11 cellular contexts compared by ENCODE assay signal in the genomic region with DNA sequence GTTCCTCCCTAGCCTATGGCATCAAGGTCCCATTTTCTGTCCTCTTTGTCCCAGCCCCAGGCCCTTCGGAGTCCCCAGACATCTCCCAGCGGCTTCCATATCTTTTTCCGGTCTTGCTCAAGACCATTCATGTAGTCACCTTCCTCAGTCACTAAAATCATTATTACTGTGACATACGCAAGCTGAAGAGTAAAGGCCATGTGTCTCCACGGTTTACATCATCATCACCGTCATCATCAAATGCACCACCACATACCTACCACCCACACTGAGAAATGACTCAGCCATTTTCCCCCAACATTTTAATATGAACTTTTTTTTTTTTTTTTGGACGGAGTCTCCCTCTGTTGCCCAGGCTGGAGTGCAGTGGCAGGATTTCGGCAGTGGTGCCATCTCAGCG. TPM values are rescaled to one million over a fixed set of nuclear protein-coding genes. Genes with fewer than 3 reads are reported as not detected.
A peak's percentile ranks its signal among the peaks of the same experiment; 100 is the strongest.
DNase-seq lines count a peak whose midpoint lies in the region; ATAC-seq, FAIRE-seq and TF ChIP-seq lines count a peak whose summit lies in the region.
"Had no signal": no experiment of that assay in that cellular context is flagged by ENCODE, and none has a peak within 500 bp of the region (broad histone marks: within the 10 kb centered on the region; RNA-seq: fewer than 3 reads in every experiment).

No MANE protein-coding gene starts in this region.

- no peak overlapping the region for H3K4me3 Mint-ChIP-seq in activated naive CD4-positive, alpha-beta T cell treated with anti-CD3 and anti-CD28 coated beads for 36 hours
- H3K4me3 Mint-ChIP-seq in stimulated activated effector memory CD8-positive, alpha-beta T cell treated with anti-CD3 and anti-CD28 coated beads, Interleukin-12 subunit alpha, Interleukin-12 subunit beta, amount 100 ng/mL, for 72 hours: peak overlapping the region; percentile 30

- peaks cover 2% of the 10 kb centered on the region for H3K9me3 Mint-ChIP-seq in activated naive CD4-positive, alpha-beta T cell treated with anti-CD3 and anti-CD28 coated beads for 36 hours
- H3K9me3 Mint-ChIP-seq in stimulated activated effector memory CD8-positive, alpha-beta T cell treated with anti-CD3 and anti-CD28 coated beads, Interleukin-12 subunit alpha, Interleukin-12 subunit beta, amount 100 ng/mL, for 72 hours: no peaks in the 10 kb centered on the region

- H3K27ac Mint-ChIP-seq in activated naive CD4-positive, alpha-beta T cell treated with anti-CD3 and anti-CD28 coated beads for 36 hours: no peak overlapping the region
- peak overlapping the region; percentile 92 for H3K27ac Mint-ChIP-seq in stimulated activated effector memory CD8-positive, alpha-beta T cell treated with anti-CD3 and anti-CD28 coated beads, Interleukin-12 subunit alpha, Interleukin-12 subunit beta, amount 100 ng/mL, for 72 hours

- H3K9me3 ChIP-seq in mammary epithelial cell (replicated peaks; ENCODE audit: insufficient read depth, low read length): no peaks in the 10 kb centered on the region
- H3K9me3 ChIP-seq: upper lobe of left lung had no signal

- no peaks in the 10 kb centered on the region for H3K79me2 ChIP-seq in mammary epithelial cell (ENCODE audit: insufficient read depth, low read length)

- 75% methylated on average over 6 of the region's 9 CpGs for WGBS in mammary epithelial cell (ENCODE audit: low coverage, missing lambda C conversion rate)

- H3K36me3 Mint-ChIP-seq in activated naive CD4-positive, alpha-beta T cell treated with anti-CD3 and anti-CD28 coated beads for 36 hours (ENCODE audit: low read depth): no peaks in the 10 kb centered on the region
- no peaks in the 10 kb centered on the region for H3K36me3 Mint-ChIP-seq in stimulated activated effector memory CD8-positive, alpha-beta T cell treated with anti-CD3 and anti-CD28 coated beads, Interleukin-12 subunit alpha, Interleukin-12 subunit beta, amount 100 ng/mL, for 72 hours

- ATAC-seq in stimulated activated effector memory CD8-positive, alpha-beta T cell treated with anti-CD3 and anti-CD28 coated beads, Interleukin-12 subunit alpha, Interleukin-12 subunit beta, amount 100 ng/mL, for 72 hours: peak; percentile 99

- TF ChIP-seq CTCF in mammary epithelial cell (conservative IDR thresholded peaks at IDR 0.05 in 1 of 2, IDR thresholded peaks at IDR 0.05 in 1 of 2; ENCODE audit: extremely low read depth in 1 of 2, insufficient read depth in 1 of 2, low read depth in 1 of 2, low read length in 2 of 2) (no peak), D721Med (IDR thresholded peaks at IDR 0.05; ENCODE audit: insufficient read depth, missing control alignments) (no peak)

- H4K20me1 ChIP-seq in mammary epithelial cell (ENCODE audit: insufficient read depth, low read length): no peaks in the 10 kb centered on the region

- H3K4me1 Mint-ChIP-seq in activated naive CD4-positive, alpha-beta T cell treated with anti-CD3 and anti-CD28 coated beads for 36 hours (ENCODE audit: low read depth): peaks cover 8% of the 10 kb centered on the region
- H3K4me1 Mint-ChIP-seq in stimulated activated effector memory CD8-positive, alpha-beta T cell treated with anti-CD3 and anti-CD28 coated beads, Interleukin-12 subunit alpha, Interleukin-12 subunit beta, amount 100 ng/mL, for 72 hours: peaks cover 11% of the 10 kb centered on the region

- peak; percentile 25 for DNase-seq in activated naive CD4-positive, alpha-beta T cell treated with anti-CD3 and anti-CD28 coated beads for 36 hours
- DNase-seq in activated naive CD4-positive, alpha-beta T cell treated with anti-CD3 and anti-CD28 coated beads, Interleukin-2, amount 50 U/mL, for 16 hours: no peak
- DNase-seq in NCI-H460 (ENCODE audit: extremely low read depth, low read depth) (peak; percentile 64), mammary epithelial cell (peak; percentile 67), NCI-H1436 treated with DMSO at 0.1 percent for 48 hours (lab: John Stamatoyannopoulos, UW) (no peak), D721Med (ENCODE audit: insufficient read length, low spot score) (no peak), kidney glomerular epithelial cell (lab: John Stamatoyannopoulos, UW) (no peak)
- peak; percentile 11 to 66 for DNase-seq in stimulated activated effector memory CD8-positive, alpha-beta T cell treated with anti-CD3 and anti-CD28 coated beads, Interleukin-12 subunit alpha, Interleukin-12 subunit beta, amount 100 ng/mL, for 72 hours (ENCODE audit: low spot score in 2 of 2)
- DNase-seq: kidney, upper lobe of left lung had no signal

- H3K27ac ChIP-seq in mammary epithelial cell (ENCODE audit: insufficient read depth, low read depth, low read length): no peak overlapping the region
- H3K27ac ChIP-seq: upper lobe of left lung had no signal

- no peak for FAIRE-seq in D721Med (lab: Jason Lieb, UNC)
- FAIRE-seq: frontal cortex, kidney had no signal

- H3K27me3 Mint-ChIP-seq in activated naive CD4-positive, alpha-beta T cell treated with anti-CD3 and anti-CD28 coated beads for 36 hours (ENCODE audit: low read depth): no peaks in the 10 kb centered on the region

- no peaks in the 10 kb centered on the region for H3K4me1 ChIP-seq in mammary epithelial cell (ENCODE audit: insufficient read depth, low read length)

- CTCF ChIA-PET in activated naive CD4-positive, alpha-beta T cell treated with anti-CD3 and anti-CD28 coated beads for 36 hours (lab: Charles Lee): no interaction called here
- CTCF ChIA-PET in mammary epithelial cell (lab: Charles Lee; ENCODE audit: low non-redundant PET): interaction anchor here (0.7 kb wide), 1 partner anchor 399 kb away, joined by 5 read pairs; no protein-coding TSS in a partner anchor

- dilution Hi-C loops in mammary epithelial cell (cut with HindIII; ENCODE audit: low sequenced_read_pairs): no loop called here

- no TSS peak for BruUV-seq in mammary epithelial cell (replicated peaks; lab: Mats Ljungman, UMichigan)

- no peak overlapping the region for H3K9ac ChIP-seq in mammary epithelial cell (ENCODE audit: insufficient read depth, low read length)

- no peak overlapping the region for H3K4me2 ChIP-seq in mammary epithelial cell (ENCODE audit: insufficient read depth, low read depth, low read length)

- H3K36me3 ChIP-seq in mammary epithelial cell (ENCODE audit: insufficient read depth, low read length): no peaks in the 10 kb centered on the region
- H3K36me3 ChIP-seq: upper lobe of left lung had no signal

- H2AFZ ChIP-seq in mammary epithelial cell (ENCODE audit: low read depth, low read length): no peak overlapping the region

- in situ Hi-C loops in mammary epithelial cell (cut with MboI; ENCODE audit: low sequenced_read_pairs in 2 of 2): no loop called here

- H3K27me3 ChIP-seq in mammary epithelial cell (ENCODE audit: insufficient read depth, low read length): no peaks in the 10 kb centered on the region
- H3K27me3 ChIP-seq: upper lobe of left lung had no signal

- intact Hi-C loops in activated naive CD4-positive, alpha-beta T cell treated with anti-CD3 and anti-CD28 coated beads for 36 hours (cut with micrococcal nuclease): no loop called here
- intact Hi-C loops in mammary epithelial cell (cut with micrococcal nuclease): no loop called here

- H3K4me3 ChIP-seq in mammary epithelial cell (replicated peaks in 1 of 3; ENCODE audit: insufficient read depth in 1 of 3, low read depth in 2 of 3, low read length in 3 of 3): no peak overlapping the region
- H3K4me3 ChIP-seq: upper lobe of left lung had no signal

RNA-seq across cellular contexts. Expression of a gene that starts 43.4 kb away (rescaled TPM):
- total RNA-seq in activated naive CD4-positive, alpha-beta T cell treated with anti-CD3 and anti-CD28 coated beads for 36 hours: under 1 TPM in 1 of 2 experiments, not detected in 1; 0.45 TPM
- 89.1 and 101 TPM in 2 replicates for total RNA-seq in NCI-H460 (2014; rRNA removed; shearing (Covaris generic))
- polyA plus RNA-seq in NCI-H460 (2014; cell fraction: nucleus; rRNA removed): 14.6 and 22.3 TPM in 2 replicates
- total RNA-seq in mammary epithelial cell: under 1 TPM; 0.12 to 0.33 TPM
- polyA plus RNA-seq in mammary epithelial cell: 0.03 TPM
- polyA minus RNA-seq in mammary epithelial cell: not detected

Comparison
In these comparisons a context has a peak if more than half of its experiments do, and no peak if none do; other contexts are left out.
1. DNase-seq: peak in activated naive CD4-positive, alpha-beta T cell treated with anti-CD3 and anti-CD28 coated beads for 36 hours (single experiment), NCI-H460 (single experiment), mammary epithelial cell (single experiment) and stimulated activated effector memory CD8-positive, alpha-beta T cell treated with anti-CD3 and anti-CD28 coated beads, Interleukin-12 subunit alpha, Interleukin-12 subunit beta, amount 100 ng/mL, for 72 hours (2 of 2); none in activated naive CD4-positive, alpha-beta T cell treated with anti-CD3 and anti-CD28 coated beads, Interleukin-2, amount 50 U/mL, for 16 hours (single experiment), NCI-H1436 treated with DMSO at 0.1 percent for 48 hours (single experiment), D721Med (single experiment) and kidney glomerular epithelial cell (single experiment).
2. RNA of a gene that starts 43.4 kb away (total RNA-seq): 89.1 to 101 TPM in NCI-H460; 0.45 TPM in activated naive CD4-positive, alpha-beta T cell treated with anti-CD3 and anti-CD28 coated beads for 36 hours and 0.12 to 0.33 TPM in mammary epithelial cell; every median in the first group is over 10 times any median in the second.